In the genomic region with DNA sequence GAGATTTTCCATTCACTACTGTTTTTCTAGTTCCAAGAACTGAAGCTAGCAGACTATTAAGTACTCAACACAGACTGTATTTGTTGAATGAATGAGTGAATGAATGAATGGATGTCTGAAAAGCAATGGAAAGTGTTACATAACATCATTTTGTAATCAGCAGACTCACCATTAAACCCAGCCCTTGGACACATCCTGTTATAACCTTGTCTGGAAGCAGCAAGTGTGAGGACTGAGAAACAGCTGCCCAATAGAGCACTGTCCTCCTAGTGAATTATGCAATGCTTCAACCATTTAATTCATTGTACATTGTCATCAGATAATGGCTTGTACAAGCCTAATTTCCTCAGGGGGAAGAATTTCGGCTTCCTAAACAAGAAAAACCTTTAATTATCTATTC, we compare ENCODE assay signal across 17 cellular contexts.
DNase-seq lines count a peak whose midpoint lies in the region; ATAC-seq, FAIRE-seq and TF ChIP-seq lines count a peak whose summit lies in the region.
"Had no signal": no experiment of that assay in that cellular context is flagged by ENCODE, and none has a peak within 500 bp of the region (broad histone marks: within the 10 kb centered on the region; RNA-seq: fewer than 3 reads in every experiment).

No MANE protein-coding gene starts in this region.

- peaks cover 25 to 32% of the 10 kb centered on the region in 2 donors for H3K9me3 Mint-ChIP-seq in stimulated activated naive B cell treated with anti-CD40 and anti-IgM and Interleukin-4, amounts not matched to agents 10 μg/mL and 1 μg/mL and 100 μg/mL, for 72 hours

- H3K9me3 ChIP-seq in lung (ENCODE audit: control insufficient read depth in 2 of 2, insufficient read depth in 1 of 2, low read length in 1 of 2) (peaks cover 0 to 12% of the 10 kb centered on the region in 2 donors), small intestine (ENCODE audit: control insufficient read depth, low read depth) (no peaks in the 10 kb centered on the region)

- ATAC-seq in lung (ENCODE audit: insufficient read depth, low FRiP score): no peak
- ATAC-seq in HG02840 (IDR thresholded peaks at IDR 0.05; ENCODE audit: low FRiP score, unreplicated experiment): no peak
- no peak for ATAC-seq in stimulated activated naive B cell treated with anti-CD40 and anti-IgM and Interleukin-4, amounts not matched to agents 10 μg/mL and 1 μg/mL and 100 μg/mL, for 72 hours (replicated peaks)
- ATAC-seq: PC-3 had no signal

- H3K27ac Mint-ChIP-seq in stimulated activated naive B cell treated with anti-CD40 and anti-IgM and Interleukin-4, amounts not matched to agents 10 μg/mL and 1 μg/mL and 100 μg/mL, for 72 hours: no peak overlapping the region
- H3K27ac Mint-ChIP-seq: IgD-negative memory B cell had no signal

- H3K4me3 Mint-ChIP-seq in stimulated activated naive B cell treated with anti-CD40 and anti-IgM and Interleukin-4, amounts not matched to agents 10 μg/mL and 1 μg/mL and 100 μg/mL, for 72 hours: no peak overlapping the region

- H3K4me1 ChIP-seq in lung (ENCODE audit: control insufficient read depth in 2 of 2, insufficient read depth in 2 of 2, low read length in 2 of 2) (peaks cover 0 to 14% of the 10 kb centered on the region in 2 donors), small intestine (ENCODE audit: control insufficient read depth in 2 of 2, insufficient read depth in 1 of 2, low read depth in 1 of 2, low read length in 1 of 2) (no peaks in the 10 kb centered on the region)

- no peaks in the 10 kb centered on the region for H3K27me3 Mint-ChIP-seq in stimulated activated naive B cell treated with anti-CD40 and anti-IgM and Interleukin-4, amounts not matched to agents 10 μg/mL and 1 μg/mL and 100 μg/mL, for 72 hours
- H3K27me3 Mint-ChIP-seq: IgD-negative memory B cell had no signal

- H3K27ac ChIP-seq in lung (ENCODE audit: low read depth in 1 of 2, low read length in 1 of 2): no peak overlapping the region
- H3K27ac ChIP-seq in small intestine (ENCODE audit: low read depth in 1 of 2, low read length in 1 of 2): no peak overlapping the region
- H3K27ac ChIP-seq: BLaER1 had no signal

- DNase-seq in AG20443 (ENCODE audit: low spot score): peak; percentile 23
- peak; percentile 35 for DNase-seq in LHCN-M2 (ENCODE audit: low read depth)
- peak; percentile 66 for DNase-seq in fibroblast of pulmonary artery (ENCODE audit: low read depth)
- peak; percentile 38 for DNase-seq in lung (ENCODE audit: low spot score)
- DNase-seq in small intestine: no peak
- no peak for DNase-seq in stimulated activated naive B cell treated with anti-CD40 and anti-IgM and Interleukin-4, amounts not matched to agents 10 μg/mL and 1 μg/mL and 100 μg/mL, for 72 hours
- DNase-seq in occipital lobe (lab: John Stamatoyannopoulos, UW): no peak
- DNase-seq: ACHN, DMS153, HCEC 1CT, NCI-H146, NCI-H2081 treated with DMSO at 0.1 percent for 48 hours, NCI-H526, PC-3 had no signal

- H3K36me3 Mint-ChIP-seq in stimulated activated naive B cell treated with anti-CD40 and anti-IgM and Interleukin-4, amounts not matched to agents 10 μg/mL and 1 μg/mL and 100 μg/mL, for 72 hours: peaks cover 18 to 24% of the 10 kb centered on the region in 2 donors

- no peak for FAIRE-seq in small intestine (lab: Jason Lieb, UNC)

- TF ChIP-seq CTCF in fibroblast of pulmonary artery (IDR thresholded peaks at IDR 0.05; ENCODE audit: low read length, missing control alignments) (no peak), lung (IDR thresholded peaks at IDR 0.05; ENCODE audit: control extremely low read depth, extremely low read depth) (no peak)

- H3K27me3 ChIP-seq in lung (ENCODE audit: control insufficient read depth, insufficient read depth) (no peaks in the 10 kb centered on the region), small intestine (ENCODE audit: control insufficient read depth in 2 of 2, insufficient read depth in 2 of 2, low read length in 2 of 2) (no peaks in the 10 kb centered on the region)
- H3K27me3 ChIP-seq: BLaER1 had no signal

- no peaks in the 10 kb centered on the region for H3K36me3 ChIP-seq in lung (ENCODE audit: control insufficient read depth in 2 of 2, insufficient read depth in 2 of 2, low read length in 2 of 2)
- no peaks in the 10 kb centered on the region for H3K36me3 ChIP-seq in small intestine (ENCODE audit: control insufficient read depth in 2 of 2, insufficient read depth in 2 of 2, low read length in 2 of 2)

- H3K4me1 Mint-ChIP-seq in stimulated activated naive B cell treated with anti-CD40 and anti-IgM and Interleukin-4, amounts not matched to agents 10 μg/mL and 1 μg/mL and 100 μg/mL, for 72 hours: peaks cover 8 to 28% of the 10 kb centered on the region in 2 donors

- 48 to 82% methylated on average over 1 of the region's 1 CpG for WGBS in lung, 2 donors
- 41 to 59% (median 44%) methylated on average over 1 of the region's 1 CpG for WGBS in small intestine, 3 donors

- no peak overlapping the region for H3K4me3 ChIP-seq in fibroblast of pulmonary artery (replicated peaks; ENCODE audit: low read depth, low read length)
- H3K4me3 ChIP-seq in lung: no peak overlapping the region
- no peak overlapping the region for H3K4me3 ChIP-seq in small intestine (ENCODE audit: low read depth in 1 of 2, low read length in 2 of 2)
- H3K4me3 ChIP-seq: BLaER1 had no signal

Comparison
In these comparisons a context has a peak if more than half of its experiments do, and no peak if none do; other contexts are left out.
1. DNase-seq: peak in AG20443 (single experiment), LHCN-M2 (single experiment), fibroblast of pulmonary artery (single experiment) and lung (single experiment); none in small intestine (single experiment), stimulated activated naive B cell treated with anti-CD40 and anti-IgM and Interleukin-4, amounts not matched to agents 10 μg/mL and 1 μg/mL and 100 μg/mL, for 72 hours (single experiment) and occipital lobe (single experiment).